In the genomic region with DNA sequence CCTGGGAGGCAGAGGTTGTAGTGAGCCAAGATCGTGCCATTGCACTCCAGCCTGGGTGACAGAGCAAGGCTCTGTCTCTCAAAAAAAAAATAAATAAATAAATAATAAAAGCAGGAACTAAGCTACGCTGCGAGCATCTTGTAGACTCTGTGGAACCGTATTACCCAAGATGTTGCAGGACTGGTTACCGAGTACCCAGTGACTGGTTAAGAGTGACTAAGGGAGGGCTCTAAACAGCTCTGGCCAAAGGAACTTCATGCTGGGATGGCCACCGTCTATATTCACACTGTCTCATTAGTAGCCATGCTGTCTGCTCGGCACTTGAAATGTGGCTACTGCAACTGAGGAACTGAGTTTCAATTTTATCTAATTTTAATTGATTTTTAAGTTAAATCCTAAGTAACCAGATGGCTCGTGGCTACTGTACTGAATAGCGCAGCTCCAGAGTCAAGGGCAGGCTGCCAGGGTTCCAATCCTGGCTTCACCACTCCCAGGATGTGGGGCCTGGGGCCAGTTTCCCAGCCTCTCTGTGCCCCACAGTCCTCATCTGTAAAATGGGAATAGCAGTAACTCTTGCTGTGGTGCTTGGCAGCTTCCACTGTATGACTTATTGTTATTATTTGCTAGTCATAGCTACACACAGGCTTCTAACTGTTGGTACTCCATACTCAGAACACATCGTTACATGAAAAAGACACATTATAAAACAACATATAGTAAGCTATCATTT, we compare ENCODE assay signal across 1 cellular context.
TF ChIP-seq lines count a peak whose summit lies in the region.

No MANE protein-coding gene starts in this region.

TF ChIP-seq in K562, 482 proteins besides CTCF, POLR2A, EP300 and RAD21:
- TF ChIP-seq U2AF2 (optimal IDR thresholded peaks at IDR 0.05; ENCODE audit: low read depth, low read length) (no peak), CBX2 (IDR thresholded peaks at IDR 0.05; ENCODE audit: insufficient read depth, low read length, poor library complexity, severe bottlenecking) (no peak), RBM25 (IDR thresholded peaks at IDR 0.05; ENCODE audit: low read depth, low read length, severe bottlenecking) (peak; percentile 5)
- TF ChIP-seq, protein P1, sequence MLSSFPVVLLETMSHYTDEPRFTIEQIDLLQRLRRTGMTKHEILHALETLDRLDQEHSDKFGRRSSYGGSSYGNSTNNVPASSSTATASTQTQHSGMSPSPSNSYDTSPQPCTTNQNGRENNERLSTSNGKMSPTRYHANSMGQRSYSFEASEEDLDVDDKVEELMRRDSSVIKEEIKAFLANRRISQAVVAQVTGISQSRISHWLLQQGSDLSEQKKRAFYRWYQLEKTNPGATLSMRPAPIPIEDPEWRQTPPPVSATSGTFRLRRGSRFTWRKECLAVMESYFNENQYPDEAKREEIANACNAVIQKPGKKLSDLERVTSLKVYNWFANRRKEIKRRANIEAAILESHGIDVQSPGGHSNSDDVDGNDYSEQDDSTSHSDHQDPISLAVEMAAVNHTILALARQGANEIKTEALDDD (IDR thresholded peaks at IDR 0.05), result peak; percentile 84
- TF ChIP-seq, protein P2, sequence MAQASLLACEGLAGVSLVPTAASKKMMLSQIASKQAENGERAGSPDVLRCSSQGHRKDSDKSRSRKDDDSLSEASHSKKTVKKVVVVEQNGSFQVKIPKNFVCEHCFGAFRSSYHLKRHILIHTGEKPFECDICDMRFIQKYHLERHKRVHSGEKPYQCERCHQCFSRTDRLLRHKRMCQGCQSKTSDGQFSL (CRISPR knock-in tag; IDR thresholded peaks at IDR 0.05), result no peak
- TF ChIP-seq, protein P2 (tag; IDR thresholded peaks at IDR 0.05), result no peak
TF ChIP-seq in K562: peak in this region for 2.
